9 cellular contexts compared by ENCODE assay signal in the genomic region with DNA sequence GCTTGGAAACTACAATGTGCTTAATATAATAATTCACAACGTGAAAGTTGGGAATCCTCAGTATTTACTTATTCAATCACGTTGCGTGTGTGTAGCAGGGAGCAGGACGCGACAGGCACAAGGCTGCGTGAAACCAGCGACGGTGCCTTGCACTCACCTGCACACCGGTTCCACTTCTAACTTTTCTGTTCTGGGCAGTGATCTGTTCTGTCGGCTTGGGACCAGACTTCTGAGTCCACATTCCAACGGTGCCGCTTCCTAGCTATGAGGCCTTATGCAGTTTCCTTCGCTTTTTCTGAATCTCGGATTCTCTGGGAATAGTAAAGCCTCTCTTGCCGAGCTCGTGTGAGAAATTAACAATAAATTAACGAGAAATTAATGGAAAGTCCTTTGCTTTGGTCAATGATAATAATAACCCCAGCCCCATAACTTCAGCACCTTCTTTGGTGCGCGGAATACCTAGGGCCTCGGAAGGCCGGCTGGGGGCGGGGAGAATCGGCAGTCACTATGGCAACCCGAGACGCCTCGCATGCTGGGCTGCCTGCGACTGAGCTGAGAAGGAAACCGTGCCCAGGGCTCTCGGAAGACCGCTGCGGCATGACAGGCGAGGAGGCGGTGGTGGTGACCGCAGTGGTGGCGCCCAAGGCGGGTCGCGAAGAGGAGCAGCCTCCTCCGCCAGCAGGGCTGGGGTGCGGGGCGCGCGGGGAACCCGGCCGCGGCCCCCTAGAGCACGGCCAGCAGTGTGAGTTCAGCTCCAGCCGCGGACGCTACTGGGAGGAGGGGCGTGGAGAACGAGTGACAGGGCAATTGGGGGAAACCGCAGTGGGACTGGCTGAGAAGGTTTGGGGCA. TPM values are rescaled to one million over a fixed set of nuclear protein-coding genes. Genes with fewer than 3 reads are reported as not detected.
DNase-seq lines count a peak whose midpoint lies in the region; ATAC-seq, FAIRE-seq and TF ChIP-seq lines count a peak whose summit lies in the region.
"Had no signal": no experiment of that assay in that cellular context is flagged by ENCODE, and none has a peak within 500 bp of the region (broad histone marks: within the 10 kb centered on the region; RNA-seq: fewer than 3 reads in every experiment).

A gene with protein sequence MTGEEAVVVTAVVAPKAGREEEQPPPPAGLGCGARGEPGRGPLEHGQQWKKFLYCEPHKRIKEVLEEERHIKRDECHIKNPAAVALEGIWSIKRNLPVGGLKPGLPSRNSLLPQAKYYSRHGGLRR (plus strand): TSS at position 530 of the 850 bp plus-strand sequence. CDS start 68 bp downstream, at position 598.

- TF ChIP-seq POLR2A in gastroesophageal sphincter (IDR thresholded peaks at IDR 0.05) (no peak), stomach (IDR thresholded peaks at IDR 0.05) (no peak)

- peaks cover 6% of the 10 kb centered on the region for H3K4me1 Mint-ChIP-seq in neural crest cell

- intact Hi-C loops in stomach (cut with DNase I; ENCODE audit: low total_unique reads) = no loop called here

- no peaks in the 10 kb centered on the region for H3K9me3 Mint-ChIP-seq in neural crest cell

- peak within 1 kb of the TSS; percentile 36 to 58 for H3K4me3 ChIP-seq in gastroesophageal sphincter
- peak within 1 kb of the TSS; percentile 57 to 75 (median 62) for H3K4me3 ChIP-seq in stomach

- 31 to 48% methylated on average over 14 to 19 of the region's 53 CpGs for WGBS in gastroesophageal sphincter (ENCODE audit: low coverage in 1 of 2), 2 donors
- WGBS in stomach, 5 donors = 7 to 19% (median 11%) methylated on average over 42 to 53 of the region's 53 CpGs

- H3K4me1 ChIP-seq in gastroesophageal sphincter (peaks cover 0 to 12% (median 0%) of the 10 kb centered on the region in 3 donors), stomach (peaks cover 6 to 19% (median 15%) of the 10 kb centered on the region in 4 donors)

- no peaks in the 10 kb centered on the region for H3K9me3 ChIP-seq in gastroesophageal sphincter
- H3K9me3 ChIP-seq in stomach = no peaks in the 10 kb centered on the region

- H3K36me3 Mint-ChIP-seq in neural crest cell (ENCODE audit: low read depth) = no peaks in the 10 kb centered on the region

- peak; percentile 70 for ATAC-seq in GM18858 (IDR thresholded peaks at IDR 0.05; ENCODE audit: unreplicated experiment)
- peak; percentile 76 for ATAC-seq in HG03025 (IDR thresholded peaks at IDR 0.05; ENCODE audit: low FRiP score, unreplicated experiment)
- ATAC-seq in gastroesophageal sphincter = peak; percentile 72

- no peak for TF ChIP-seq EP300 in gastroesophageal sphincter (IDR thresholded peaks at IDR 0.05)
- TF ChIP-seq EP300 in stomach (IDR thresholded peaks at IDR 0.05) = no peak

- no peak within 1 kb of the TSS for H3K27ac ChIP-seq in gastroesophageal sphincter
- no peak within 1 kb of the TSS for H3K27ac ChIP-seq in stomach

- peaks cover 64% of the 10 kb centered on the region for H3K27me3 Mint-ChIP-seq in neural crest cell (ENCODE audit: low read depth)

- no peak for TF ChIP-seq CTCF in gastroesophageal sphincter (IDR thresholded peaks at IDR 0.05)
- no peak for TF ChIP-seq CTCF in neural crest cell (conservative IDR thresholded peaks at IDR 0.05)
- no peak for TF ChIP-seq CTCF in stomach (IDR thresholded peaks at IDR 0.05)

- H3K27me3 ChIP-seq in gastroesophageal sphincter (peaks cover 5% of the 10 kb centered on the region), stomach (peaks cover 0 to 6% (median 4%) of the 10 kb centered on the region in 3 donors)

- H3K4me3 Mint-ChIP-seq in neural crest cell = peak within 1 kb of the TSS; percentile 73

- no peak for FAIRE-seq in RCC 7860 (lab: Jason Lieb, UNC)

- DNase-seq in OCI-M1 (lab: John Stamatoyannopoulos, UW) (peak; percentile 27), activated gamma-delta T cell (lab: John Stamatoyannopoulos, UW) (peak; percentile 34), neural crest cell (ENCODE audit: low read depth, low spot score) (peak; percentile 62), stomach (peak; percentile 59), RCC 7860 (ENCODE audit: low spot score) (no peak)

- no peak within 1 kb of the TSS for H3K27ac Mint-ChIP-seq in neural crest cell (ENCODE audit: unreplicated experiment)

- H3K36me3 ChIP-seq in gastroesophageal sphincter = no peaks in the 10 kb centered on the region
- no peaks in the 10 kb centered on the region for H3K36me3 ChIP-seq in stomach

RNA-seq across cellular contexts. Expression of the gene that starts here (rescaled TPM):
- not detected for total RNA-seq in gastroesophageal sphincter
- total RNA-seq in neural crest cell = not detected in 2 replicates
- not detected for total RNA-seq in stomach
- polyA plus RNA-seq in stomach = not detected
- total RNA-seq: pulmonary artery endothelial cell had no signal

Comparison
In these comparisons a context has a peak if more than half of its experiments do, and no peak if none do; other contexts are left out.
1. Peak in ATAC-seq and H3K4me3 ChIP-seq in gastroesophageal sphincter; RNA of the gene not detected or under 1 TPM.
2. Peak in DNase-seq in neural crest cell; RNA of the gene not detected or under 1 TPM.
3. Peak in DNase-seq and H3K4me3 ChIP-seq in stomach; RNA of the gene not detected or under 1 TPM.